ENCODE assay signal across 28 cellular contexts in genomic region chr5:43251754-43252153, GRCh38. TPM values are rescaled to one million over a fixed set of nuclear protein-coding genes. Genes with fewer than 3 reads are reported as not detected.
A peak's percentile ranks its signal among the peaks of the same experiment; 100 is the strongest.
DNase-seq lines count a peak whose midpoint lies in the region; ATAC-seq, FAIRE-seq and TF ChIP-seq lines count a peak whose summit lies in the region.
"Had no signal": no experiment of that assay in that cellular context is flagged by ENCODE, and none has a peak within 500 bp of the region (broad histone marks: within the 10 kb centered on the region; RNA-seq: fewer than 3 reads in every experiment).

No MANE protein-coding gene starts in this region.

- BruUV-seq in K562 (replicated peaks; lab: Mats Ljungman, UMichigan) (no TSS peak), HepG2 (replicated peaks; lab: Mats Ljungman, UMichigan) (no TSS peak)

- H3K9me1 ChIP-seq in K562 (ENCODE audit: control insufficient read depth, insufficient read depth, low read length), result no peaks in the 10 kb centered on the region

- no peak for TF ChIP-seq RAD21 in K562 (CRISPR knock-in tag; conservative IDR thresholded peaks at IDR 0.05 in 1 of 2, IDR thresholded peaks at IDR 0.05 in 1 of 2)
- no peak for TF ChIP-seq RAD21 in HepG2 (CRISPR knock-in tag; IDR thresholded peaks at IDR 0.05)

- WGBS in K562 (ENCODE audit: insufficient coverage, low coverage, missing lambda C conversion rate), result 19% methylated on average over 5 of the region's 5 CpGs
- 19% methylated on average over 5 of the region's 5 CpGs for WGBS in HepG2 (ENCODE audit: low lambda C conversion rate)
- 73 to 85% (median 78%) methylated on average over 5 of the region's 5 CpGs for WGBS in ovary, 3 donors

- H3K9me3 ChIP-seq in K562 (replicated peaks; ENCODE audit: control insufficient read depth, insufficient read depth, low read depth, low read length) (no peaks in the 10 kb centered on the region), HepG2 (ENCODE audit: low read length) (no peaks in the 10 kb centered on the region), ovary (no peaks in the 10 kb centered on the region)
- H3K9me3 ChIP-seq: BE2C, BLaER1 had no signal

- no peaks in the 10 kb centered on the region for H3K36me3 ChIP-seq in K562 (ENCODE audit: control insufficient read depth, insufficient read depth, low read length)
- no peaks in the 10 kb centered on the region for H3K36me3 ChIP-seq in HepG2 (replicated peaks in 1 of 2; ENCODE audit: control insufficient read depth in 1 of 2, insufficient read depth in 2 of 2, low read length in 2 of 2)
- no peaks in the 10 kb centered on the region for H3K36me3 ChIP-seq in ovary
- H3K36me3 ChIP-seq: BE2C, BLaER1 had no signal

- DNase-seq in HTR-8/SVneo (ENCODE audit: insufficient read length, low spot score) (no peak), K562 (ENCODE audit: extremely low read depth in 1 of 4, low spot score in 3 of 4) (no peak), kidney tubule cell (ENCODE audit: low spot score) (peak; percentile 20), HepG2 (ENCODE audit: low spot score) (no peak), ovary (no peak), NCI-H345 treated with DMSO at 0.1 percent for 48 hours (lab: John Stamatoyannopoulos, UW; ENCODE audit: unreplicated experiment) (no peak)
- DNase-seq: 8988T; ACHN; BE2C; C1 segment of cervical spinal cord; CD4-positive, alpha-beta memory T cell; CD4-positive, CD25-positive, alpha-beta regulatory T cell; CD8-positive, alpha-beta memory T cell; COR-L47; DMS 273 treated with DMSO at 0.1 percent for 48 hours; DMS153; DMS53; DMS79; DND-41; EL; GDM1 had no signal

- intact Hi-C loops in K562 (cut with micrococcal nuclease) (no loop called here), HepG2 (cut with micrococcal nuclease; ENCODE audit: unreplicated experiment) (no loop called here), ovary (cut with DNase I) (no loop called here)

- TF ChIP-seq EP300 in K562 (IDR thresholded peaks at IDR 0.05; ENCODE audit: low read length) (no peak), HepG2 (IDR thresholded peaks at IDR 0.05; ENCODE audit: low read depth in 2 of 2, low read length in 2 of 2) (no peak), HepG2 (CRISPR knock-in tag; IDR thresholded peaks at IDR 0.05; ENCODE audit: borderline replicate concordance) (no peak), ovary (IDR thresholded peaks at IDR 0.05) (no peak)

- no peak for TF ChIP-seq CTCF in K562 (IDR thresholded peaks at IDR 0.05 in 2 of 3, conservative IDR thresholded peaks at IDR 0.05 in 1 of 3; ENCODE audit: insufficient read depth in 2 of 3, low read depth in 1 of 3, low read length in 3 of 3)
- no peak for TF ChIP-seq CTCF in HepG2 (CRISPR knock-in tag; IDR thresholded peaks at IDR 0.05)
- TF ChIP-seq CTCF in ovary (IDR thresholded peaks at IDR 0.05), result no peak

- H2AFZ ChIP-seq in K562 (ENCODE audit: low read depth, low read length) (peak overlapping the region; percentile 67; the same call in 1 of the 2 replicates), HepG2 (ENCODE audit: low read length) (no peak overlapping the region)

- in situ Hi-C loops in K562 (cut with MboI), result no loop called here
- in situ Hi-C loops in HepG2 (cut with HindIII; ENCODE audit: extremely low pct_ligation_motif_present, low pct_unique_long_range_greater_than_20kb), result no loop called here

- H3K4me3 ChIP-seq in K562 (no peak overlapping the region), HepG2 (replicated peaks in 1 of 3; ENCODE audit: insufficient read depth in 1 of 3, low read depth in 2 of 3, low read length in 3 of 3) (no peak overlapping the region), ovary (no peak overlapping the region)
- H3K4me3 ChIP-seq: BLaER1 had no signal

- ATAC-seq in K562 (no peak), HepG2 (no peak; the same call in 2 of the 3 replicates), HG03460 (IDR thresholded peaks at IDR 0.05; ENCODE audit: unreplicated experiment) (no peak), GM18517 (IDR thresholded peaks at IDR 0.05; ENCODE audit: unreplicated experiment) (no peak)

- H3K27ac ChIP-seq in K562 (ENCODE audit: extremely low read depth, low read depth, low read length), result no peak overlapping the region
- H3K27ac ChIP-seq in HepG2 (ENCODE audit: extremely low read length, insufficient read depth, low read length), result no peak overlapping the region
- no peak overlapping the region for H3K27ac ChIP-seq in ovary
- H3K27ac ChIP-seq: BLaER1 had no signal

- H3K9ac ChIP-seq in K562 (ENCODE audit: insufficient read depth in 1 of 2, low read depth in 2 of 2, low read length in 2 of 2), result no peak overlapping the region
- H3K9ac ChIP-seq in HepG2 (ENCODE audit: insufficient read depth, low read depth, low read length), result no peak overlapping the region
- H3K9ac ChIP-seq: BLaER1 had no signal

- H4K20me1 ChIP-seq in K562 (replicated peaks; ENCODE audit: control insufficient read depth, insufficient read depth, low read length) (no peaks in the 10 kb centered on the region), HepG2 (ENCODE audit: insufficient read depth, low read length) (no peaks in the 10 kb centered on the region)
- H4K20me1 ChIP-seq: BLaER1 had no signal

- H3K79me2 ChIP-seq in K562 (ENCODE audit: control insufficient read depth, insufficient read depth, low read length), result no peaks in the 10 kb centered on the region
- H3K79me2 ChIP-seq in HepG2 (ENCODE audit: insufficient read depth, low read length), result no peaks in the 10 kb centered on the region

- FAIRE-seq in HTR-8/SVneo (lab: Jason Lieb, UNC) (peak; percentile 16), K562 (lab: Jason Lieb, UNC) (no peak), HepG2 (lab: Jason Lieb, UNC) (no peak)
- FAIRE-seq: A204.1, GM12891 had no signal

- H3K4me2 ChIP-seq in K562 (ENCODE audit: insufficient read depth, low read length), result no peak overlapping the region
- 0 out of 2 replicates have a peak overlapping the region, but pooled peaks have one; percentile 7 for H3K4me2 ChIP-seq in HepG2 (ENCODE audit: low read depth, low read length)

- POLR2A ChIA-PET in K562 (lab: Yijun Ruan, JAX), result no interaction called here
- POLR2A ChIA-PET in HepG2 (lab: Yijun Ruan, JAX), result no interaction called here

- no peak for TF ChIP-seq POLR2A in K562 (conservative IDR thresholded peaks at IDR 0.05)
- TF ChIP-seq POLR2A in HepG2 (IDR thresholded peaks at IDR 0.05; ENCODE audit: insufficient read depth in 1 of 2, low read depth in 2 of 2, low read length in 2 of 2), result no peak
- TF ChIP-seq POLR2A in ovary (IDR thresholded peaks at IDR 0.05), result no peak

- H3K4me1 ChIP-seq in K562 (replicated peaks in 1 of 2; ENCODE audit: control insufficient read depth in 2 of 2, insufficient read depth in 2 of 2, low read length in 2 of 2) (peaks cover 0 to 6% of the 10 kb centered on the region in 2 experiments; a peak in 1 of 5 replicates), HepG2 (ENCODE audit: insufficient read depth, low read length) (no peaks in the 10 kb centered on the region; the same call in 1 of the 2 replicates), ovary (ENCODE audit: insufficient read depth) (no peaks in the 10 kb centered on the region)
- H3K4me1 ChIP-seq: BE2C had no signal

- CTCF ChIA-PET in K562 (lab: Yijun Ruan, JAX; ENCODE audit: low intra/inter-chr PET ratio), result no interaction called here
- CTCF ChIA-PET in HepG2 (lab: Yijun Ruan, JAX; ENCODE audit: low intra/inter-chr PET ratio, low total read pairs), result no interaction called here

- H3K27me3 ChIP-seq in K562 (ENCODE audit: control insufficient read depth in 2 of 2, insufficient read depth in 2 of 2, low read length in 2 of 2), result no peaks in the 10 kb centered on the region; a peak in 2 of 5 replicates
- peaks cover 0 to 5% of the 10 kb centered on the region in 2 experiments; a peak in 1 of 5 replicates for H3K27me3 ChIP-seq in HepG2 (ENCODE audit: control insufficient read depth in 1 of 2, insufficient read depth in 2 of 2, low read length in 2 of 2)
- H3K27me3 ChIP-seq in ovary, result no peaks in the 10 kb centered on the region
- H3K27me3 ChIP-seq: BLaER1 had no signal

RNA-seq across cellular contexts. Expression of gene NIM1K, which starts 59.7 kb away (rescaled TPM):
- 0.12 and 0.14 TPM in 2 replicates for total RNA-seq in K562 (2011; cell fraction: chromatin; rRNA removed; ENCODE audit: low replicate concordance)
- total RNA-seq in K562 (2011; cell fraction: nucleolus; rRNA removed), result not detected in 2 replicates
- total RNA-seq in K562 (2011; cell fraction: nucleoplasm; rRNA removed), result not detected in 2 replicates
- total RNA-seq in K562 (2014; rRNA removed), result 0.04 TPM in 1 of 2 replicates, not detected in the other
- not detected in 2 replicates for total RNA-seq in K562 (2014; rRNA removed; fragmentation: Illumina TruSeq; extraction: Trizol)
- total RNA-seq in K562 (2015; rRNA removed; fragmentation: Illumina TruSeq; extraction: Trizol), result 0.07 and 0.08 TPM in 2 replicates
- total RNA-seq in K562 (2021), result 0.13 and 0.31 TPM in 2 replicates
- polyA plus RNA-seq in K562 (2011; rRNA removed), result 0.04 TPM in 1 of 2 replicates, not detected in the other
- 0.03 TPM in 1 of 2 replicates, not detected in the other for polyA plus RNA-seq in K562 (2011; cell fraction: cytosol; rRNA removed)
- 0.06 and 0.13 TPM in 2 replicates for polyA plus RNA-seq in K562 (2011; cell fraction: nucleus; rRNA removed)
- polyA plus RNA-seq in K562 (2012), result 0.08 TPM in 2 replicates
- 0.04 and 0.09 TPM in 2 replicates for polyA plus RNA-seq in K562 (2014; fragmentation: Illumina TruSeq; extraction: Trizol)
- polyA plus RNA-seq in K562 (2014; fragmentation: Nextera tagmentation; extraction: Ambion mirVana), result under 1 TPM in 1 of 2 experiments, not detected in 1; 0.03 TPM
- 0.34 TPM in 1 of 2 replicates, not detected in the other for polyA plus RNA-seq in K562 (2014; rRNA removed)
- polyA minus RNA-seq in K562 (2011; rRNA and poly(A)+ RNA removed), result 0.09 and 0.21 TPM in 2 replicates
- polyA minus RNA-seq in K562 (2011; cell fraction: cytosol; rRNA and poly(A)+ RNA removed), result not detected in 2 replicates
- 0.13 TPM in 1 of 2 replicates, not detected in the other for polyA minus RNA-seq in K562 (2011; cell fraction: nucleus; rRNA and poly(A)+ RNA removed)
- 0.21 TPM in 1 of 2 replicates, not detected in the other for total RNA-seq in HepG2 (2016; rRNA removed; fragmentation: Illumina TruSeq; extraction: Trizol)
- not detected in 2 replicates for total RNA-seq in HepG2 (2016; cell fraction: cytosol; rRNA removed; fragmentation: Illumina TruSeq; extraction: Trizol; ENCODE audit: low read depth)
- not detected in 2 replicates for total RNA-seq in HepG2 (2016; cell fraction: insoluble cytoplasmic fraction; rRNA removed; fragmentation: Illumina TruSeq; extraction: Trizol)
- total RNA-seq in HepG2 (2016; cell fraction: membrane; rRNA removed; fragmentation: Illumina TruSeq; extraction: Trizol), result not detected in 2 replicates
- total RNA-seq in HepG2 (2016; cell fraction: nucleus; rRNA removed; fragmentation: Illumina TruSeq; extraction: Trizol), result not detected in 2 replicates
- 0.04 TPM in 1 of 2 replicates, not detected in the other for polyA plus RNA-seq in HepG2 (2011; rRNA removed)
- 0.01 TPM in 1 of 2 replicates, not detected in the other for polyA plus RNA-seq in HepG2 (2011; cell fraction: cytosol; rRNA removed)
- polyA plus RNA-seq in HepG2 (2011; cell fraction: nucleus; rRNA removed), result 0.12 TPM in 1 of 2 replicates, not detected in the other
- not detected in 2 replicates for polyA plus RNA-seq in HepG2 (2012)
- polyA plus RNA-seq in HepG2 (2016; cell fraction: cytosol; fragmentation: Illumina TruSeq; extraction: Trizol; ENCODE audit: low read depth), result not detected in 2 replicates
- polyA plus RNA-seq in HepG2 (2016; cell fraction: insoluble cytoplasmic fraction; fragmentation: Illumina TruSeq; extraction: Trizol; ENCODE audit: low read depth), result not detected in 2 replicates
- not detected in 2 replicates for polyA plus RNA-seq in HepG2 (2016; cell fraction: membrane; fragmentation: Illumina TruSeq; extraction: Trizol; ENCODE audit: low read depth)
- not detected in 2 replicates for polyA plus RNA-seq in HepG2 (2016; cell fraction: nucleus; fragmentation: Illumina TruSeq; extraction: Trizol; ENCODE audit: insufficient read depth, low read depth)
- polyA minus RNA-seq in HepG2 (2011; rRNA and poly(A)+ RNA removed; ENCODE audit: low replicate concordance), result 0.08 and 0.30 TPM in 2 replicates
- not detected in 2 replicates for polyA minus RNA-seq in HepG2 (2011; cell fraction: cytosol; rRNA and poly(A)+ RNA removed)
- polyA minus RNA-seq in HepG2 (2011; cell fraction: nucleus; rRNA and poly(A)+ RNA removed), result 0.37 and 0.39 TPM in 2 replicates
- under 1 TPM in 6 of 7 donors, not detected in 1; 0.12 to 0.78 (median 0.35) TPM for total RNA-seq in ovary
- polyA plus RNA-seq in ovary, result under 1 TPM; 0.18 to 0.47 TPM
- total RNA-seq: Daoy had no signal
- polyA plus RNA-seq: CD14-positive monocyte had no signal
